ENCODE assay signal across 19 cellular contexts in genomic region chr6:10312445-10312844, GRCh38.
A peak's percentile ranks its signal among the peaks of the same experiment; 100 is the strongest.
DNase-seq lines count a peak whose midpoint lies in the region; ATAC-seq and TF ChIP-seq lines count a peak whose summit lies in the region.
"Had no signal": no experiment of that assay in that cellular context is flagged by ENCODE, and none has a peak within 500 bp of the region (broad histone marks: within the 10 kb centered on the region; RNA-seq: fewer than 3 reads in every experiment).

No MANE protein-coding gene starts in this region.

- POLR2A ChIA-PET in HEK293 (lab: Yijun Ruan, JAX): no interaction called here
- POLR2A ChIA-PET in Panc1 (lab: Charles Lee): no interaction called here

- H3K79me2 ChIP-seq in MM.1S (ENCODE audit: low read length): no peaks in the 10 kb centered on the region

- H3K4me2 ChIP-seq in MM.1S (ENCODE audit: low read depth, low read length): no peak overlapping the region
- H3K4me2 ChIP-seq: BLaER1 had no signal

- CTCF ChIA-PET in HEK293 (lab: Yijun Ruan, JAX) (interaction anchor here (0.6 kb wide), 1 partner anchor 100 kb away, joined by 3 read pairs; no protein-coding TSS in a partner anchor), Panc1 (lab: Charles Lee) (no interaction called here)

- DNase-seq in Daoy (ENCODE audit: low read depth) (peak; percentile 61), Panc1 (ENCODE audit: low read depth, low spot score) (no peak), iPS-NIHi11 (ENCODE audit: low spot score) (peak; percentile 22), MM.1S (no peak), anterior cingulate cortex (lab: John Stamatoyannopoulos, UW) (no peak), NCI-H526 treated with DMSO at 0.1 percent for 48 hours (lab: John Stamatoyannopoulos, UW) (no peak), NCI-H128 (lab: John Stamatoyannopoulos, UW; ENCODE audit: unreplicated experiment) (no peak)
- DNase-seq: CD4-positive, alpha-beta memory T cell; KBM-7; NCI-H1417 treated with DMSO at 0.1 percent for 48 hours; NCI-H187 treated with DMSO at 0.1 percent for 48 hours; NCI-H2171 treated with DMSO at 0.1 percent for 48 hours; NCI-H446 treated with DMSO at 0.1 percent for 48 hours; NCI-H774; OCI-M1; SIG-M5 had no signal

- in situ Hi-C loops in Panc1 (cut with HindIII; ENCODE audit: low pct_unique_long_range_greater_than_20kb, low sequenced_read_pairs): no loop called here

- no peaks in the 10 kb centered on the region for H4K20me1 ChIP-seq in MM.1S (ENCODE audit: insufficient read depth, low read length)
- H4K20me1 ChIP-seq: BLaER1 had no signal

- BruUV-seq in Panc1 (replicated peaks; lab: Mats Ljungman, UMichigan): no TSS peak

- no peaks in the 10 kb centered on the region for H3K9me3 ChIP-seq in HEK293 (ENCODE audit: control insufficient read depth, insufficient read depth, low read depth, low read length)
- no peaks in the 10 kb centered on the region for H3K9me3 ChIP-seq in Panc1 (ENCODE audit: control insufficient read depth, insufficient read depth, low read depth, low read length)
- H3K9me3 ChIP-seq in MM.1S (replicated peaks; ENCODE audit: insufficient read depth, low read length): no peaks in the 10 kb centered on the region
- H3K9me3 ChIP-seq: BLaER1, HAP-1 had no signal

- no peaks in the 10 kb centered on the region for H3F3A ChIP-seq in MM.1S (ENCODE audit: insufficient read depth, low read length)

- peaks cover 16% of the 10 kb centered on the region for H3K4me1 ChIP-seq in HEK293 (ENCODE audit: control insufficient read depth, insufficient read depth, low read length)
- H3K4me1 ChIP-seq in Panc1 (ENCODE audit: control insufficient read depth, insufficient read depth, low read length): peaks cover 53% of the 10 kb centered on the region
- peaks cover 14% of the 10 kb centered on the region; the same call in 1 of the 2 replicates for H3K4me1 ChIP-seq in MM.1S (ENCODE audit: low read length)
- H3K4me1 ChIP-seq: BLaER1 had no signal

- H3K36me3 ChIP-seq in HEK293 (ENCODE audit: control insufficient read depth in 2 of 2, insufficient read depth in 1 of 2, low read length in 2 of 2) (no peaks in the 10 kb centered on the region), Panc1 (ENCODE audit: control insufficient read depth, insufficient read depth, low read length) (no peaks in the 10 kb centered on the region), MM.1S (replicated peaks; ENCODE audit: insufficient read depth, low read length) (no peaks in the 10 kb centered on the region)
- H3K36me3 ChIP-seq: BLaER1, HAP-1 had no signal

- no peak overlapping the region for H3K9ac ChIP-seq in MM.1S (ENCODE audit: low read length)
- H3K9ac ChIP-seq: BLaER1 had no signal

- intact Hi-C loops in Panc1 (cut with micrococcal nuclease; ENCODE audit: unreplicated experiment): no loop called here

- ATAC-seq in Panc1: no peak

- H3K27me3 ChIP-seq in Panc1 (ENCODE audit: control insufficient read depth, insufficient read depth, low read length) (no peaks in the 10 kb centered on the region), MM.1S (replicated peaks; ENCODE audit: insufficient read depth, low read length) (no peaks in the 10 kb centered on the region)
- H3K27me3 ChIP-seq: BLaER1 had no signal

- H2AFZ ChIP-seq in MM.1S (ENCODE audit: low read length): no peak overlapping the region

- TF ChIP-seq CTCF in HEK293 (tag by site-specific recombination; IDR thresholded peaks at IDR 0.05): no peak
- TF ChIP-seq CTCF in Panc1 (IDR thresholded peaks at IDR 0.05): no peak
- TF ChIP-seq CTCF in MM.1S (IDR thresholded peaks at IDR 0.05; ENCODE audit: low read length): no peak

- no peak overlapping the region for H3K27ac ChIP-seq in HEK293 (ENCODE audit: extremely low read depth, low read depth, low read length)
- H3K27ac ChIP-seq in Panc1 (ENCODE audit: low read length): peak overlapping the region; percentile 52; the same call in 1 of the 2 replicates
- H3K27ac ChIP-seq in MM.1S (ENCODE audit: low read length): no peak overlapping the region
- H3K27ac ChIP-seq: BLaER1 had no signal

- no peaks in the 10 kb centered on the region for H3K9me2 ChIP-seq in MM.1S (replicated peaks; ENCODE audit: insufficient read depth, low read length)

- H3K4me3 ChIP-seq in HEK293 (ENCODE audit: low read depth, low read length): no peak overlapping the region
- no peak overlapping the region for H3K4me3 ChIP-seq in Panc1 (ENCODE audit: low read depth in 2 of 2, low read length in 2 of 2)
- no peak overlapping the region for H3K4me3 ChIP-seq in MM.1S (ENCODE audit: low read length)
- H3K4me3 ChIP-seq: BLaER1, HAP-1 had no signal

TF ChIP-seq in HEK293, 187 proteins besides CTCF, POLR2A, EP300 and RAD21 (continues in another document):
- no peak for TF ChIP-seq PRDM2 (tag by site-specific recombination; IDR thresholded peaks at IDR 0.05; ENCODE audit: borderline replicate concordance)
- TF ChIP-seq ZNF155 (tag by site-specific recombination; IDR thresholded peaks at IDR 0.05): no peak
- no peak for TF ChIP-seq PATZ1 (tag by site-specific recombination; IDR thresholded peaks at IDR 0.05)
- TF ChIP-seq TCF7L2 (IDR thresholded peaks at IDR 0.05; ENCODE audit: borderline replicate concordance, low read depth, low read length): peak; percentile 94
- 0 out of 2 replicates have a peak, but pooled peaks have one; percentile 35 for TF ChIP-seq YY1 (tag by site-specific recombination; IDR thresholded peaks at IDR 0.05)
- no peak for TF ChIP-seq ZFP37 (tag by site-specific recombination; IDR thresholded peaks at IDR 0.05)
- TF ChIP-seq ZNF777 (tag by site-specific recombination; IDR thresholded peaks at IDR 0.05; ENCODE audit: borderline replicate concordance): no peak
- 0 out of 2 replicates have a peak, but pooled peaks have one; percentile 24 for TF ChIP-seq ZXDB (tag by site-specific recombination; IDR thresholded peaks at IDR 0.05)
- peak; percentile 26; the same call in 1 of the 2 replicates for TF ChIP-seq OSR2 (tag by site-specific recombination; IDR thresholded peaks at IDR 0.05)
- no peak for TF ChIP-seq ZNF654 (tag by site-specific recombination; IDR thresholded peaks at IDR 0.05; ENCODE audit: low read depth)
- no peak for TF ChIP-seq ZNF776 (tag by site-specific recombination; IDR thresholded peaks at IDR 0.05; ENCODE audit: borderline replicate concordance)
- no peak for TF ChIP-seq ZNF292 (tag by site-specific recombination; IDR thresholded peaks at IDR 0.05; ENCODE audit: borderline replicate concordance, low read depth)
- TF ChIP-seq BCL11A (tag by site-specific recombination; IDR thresholded peaks at IDR 0.05; ENCODE audit: low read depth): 0 out of 2 replicates have a peak, but pooled peaks have one; percentile 16
- TF ChIP-seq FEZF1 (tag by site-specific recombination; IDR thresholded peaks at IDR 0.05): peak; percentile 21; the same call in 1 of the 2 replicates
- TF ChIP-seq ZBTB20 (tag by site-specific recombination; IDR thresholded peaks at IDR 0.05): no peak

Comparison
In these comparisons a context has a peak if more than half of its experiments do, and no peak if none do; other contexts are left out.
1. DNase-seq: peak in Daoy (single experiment) and iPS-NIHi11 (single experiment); none in Panc1 (single experiment), MM.1S (single experiment), anterior cingulate cortex (0 of 58), NCI-H526 treated with DMSO at 0.1 percent for 48 hours (single experiment) and NCI-H128 (single experiment).